In the genomic region with DNA sequence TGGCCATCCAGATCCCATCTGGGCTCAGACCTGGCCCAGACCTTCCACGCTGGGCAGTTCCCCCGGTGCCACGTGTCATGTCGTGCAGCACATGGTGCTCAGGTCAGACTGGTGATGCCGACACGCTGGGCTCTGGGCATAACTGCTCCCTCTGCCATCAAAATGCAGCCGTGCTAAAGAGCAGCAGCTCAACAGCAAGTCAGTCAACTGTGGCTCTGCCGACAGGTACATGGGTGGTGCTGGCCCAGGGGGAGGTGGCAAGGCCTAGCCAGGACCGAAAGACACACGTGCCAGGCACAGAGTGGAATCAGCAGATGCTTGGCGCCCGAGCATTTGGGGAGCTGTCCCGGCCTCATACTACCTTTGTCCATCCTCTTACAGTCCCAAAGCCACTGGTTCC, we compare ENCODE assay signal across 11 cellular contexts. TPM values are rescaled to one million over a fixed set of nuclear protein-coding genes. Genes with fewer than 3 reads are reported as not detected.
DNase-seq lines count a peak whose midpoint lies in the region; TF ChIP-seq lines count a peak whose summit lies in the region.
"Had no signal": no experiment of that assay in that cellular context is flagged by ENCODE, and none has a peak within 500 bp of the region (broad histone marks: within the 10 kb centered on the region; RNA-seq: fewer than 3 reads in every experiment).

No MANE protein-coding gene starts in this region.

- peak overlapping the region; percentile 9 for H3K4me3 Mint-ChIP-seq in activated CD4-positive, alpha-beta memory T cell treated with anti-CD3 and anti-CD28 coated beads, Interleukin-2, amount 10 ng/mL, durations not matched to agents 7 days and 5 days
- H3K4me3 Mint-ChIP-seq in activated CD4-positive, alpha-beta memory T cell treated with anti-CD3 and anti-CD28 coated beads for 36 hours = no peak overlapping the region

- no peak overlapping the region for H2AFZ ChIP-seq in OCI-LY3 (ENCODE audit: low read depth, low read length)

- H4K20me1 ChIP-seq in OCI-LY3 (ENCODE audit: insufficient read depth, low read length) = no peaks in the 10 kb centered on the region

- H3K36me3 Mint-ChIP-seq in activated CD4-positive, alpha-beta memory T cell treated with anti-CD3 and anti-CD28 coated beads, Interleukin-2, amount 10 ng/mL, durations not matched to agents 7 days and 5 days (ENCODE audit: low read depth) = peaks cover 46% of the 10 kb centered on the region
- peaks cover 18% of the 10 kb centered on the region for H3K36me3 Mint-ChIP-seq in activated CD4-positive, alpha-beta memory T cell treated with anti-CD3 and anti-CD28 coated beads for 36 hours

- peak overlapping the region; percentile 36 for H3K27ac Mint-ChIP-seq in activated CD4-positive, alpha-beta memory T cell treated with anti-CD3 and anti-CD28 coated beads, Interleukin-2, amount 10 ng/mL, durations not matched to agents 7 days and 5 days
- no peak overlapping the region for H3K27ac Mint-ChIP-seq in activated CD4-positive, alpha-beta memory T cell treated with anti-CD3 and anti-CD28 coated beads for 36 hours

- H3K27me3 ChIP-seq in OCI-LY3 (ENCODE audit: low read depth, low read length) = no peaks in the 10 kb centered on the region

- H3K4me1 ChIP-seq in OCI-LY3 (ENCODE audit: low read length) = peaks cover 10% of the 10 kb centered on the region

- DNase-seq in activated CD4-positive, alpha-beta memory T cell treated with anti-CD3 and anti-CD28 coated beads, Interleukin-2, amount 10 ng/mL, durations not matched to agents 7 days and 5 days = no peak
- DNase-seq in activated CD4-positive, alpha-beta memory T cell treated with anti-CD3 and anti-CD28 coated beads for 36 hours = no peak
- DNase-seq in fibroblast of the aortic adventitia (ENCODE audit: low read depth) = no peak
- peak; percentile 35 for DNase-seq in posterior vena cava (ENCODE audit: low spot score)
- no peak for DNase-seq in stimulated activated CD4-positive, alpha-beta T cell treated with anti-CD3 and anti-CD28 coated beads, Interleukin-15, amount 100 ng/mL, for 24 hours
- DNase-seq in CD1c-positive myeloid dendritic cell (ENCODE audit: extremely low spot score) = no peak
- no peak for DNase-seq in NCI-H69 (lab: John Stamatoyannopoulos, UW)
- DNase-seq: DMS79, substantia nigra had no signal

- no peak overlapping the region for H3K27ac ChIP-seq in OCI-LY3 (ENCODE audit: low read length)
- H3K27ac ChIP-seq: WERI-Rb-1 had no signal

- peak overlapping the region; percentile 92 for H3K4me2 ChIP-seq in OCI-LY3 (ENCODE audit: low read length)

- no peaks in the 10 kb centered on the region for H3K9me3 Mint-ChIP-seq in activated CD4-positive, alpha-beta memory T cell treated with anti-CD3 and anti-CD28 coated beads, Interleukin-2, amount 10 ng/mL, durations not matched to agents 7 days and 5 days
- H3K9me3 Mint-ChIP-seq in activated CD4-positive, alpha-beta memory T cell treated with anti-CD3 and anti-CD28 coated beads for 36 hours = no peaks in the 10 kb centered on the region

- CTCF ChIA-PET in activated CD4-positive, alpha-beta memory T cell treated with anti-CD3 and anti-CD28 coated beads, Interleukin-2, amount 10 ng/mL, durations not matched to agents 7 days and 5 days (lab: Charles Lee) = interaction anchor here (1.9 to 2.4 kb wide), 3 partner anchors 14 to 175 kb away, joined by 6 to 11 read pairs (median 11); a partner anchor contains a TSS
- CTCF ChIA-PET in activated CD4-positive, alpha-beta memory T cell treated with anti-CD3 and anti-CD28 coated beads for 36 hours (lab: Charles Lee) = interaction anchor here (0.5 to 1.1 kb wide), 2 partner anchors 19 to 56 kb away, joined by 3 read pairs; no protein-coding TSS in a partner anchor

- peaks cover 73% of the 10 kb centered on the region for H3K4me1 Mint-ChIP-seq in activated CD4-positive, alpha-beta memory T cell treated with anti-CD3 and anti-CD28 coated beads, Interleukin-2, amount 10 ng/mL, durations not matched to agents 7 days and 5 days
- H3K4me1 Mint-ChIP-seq in activated CD4-positive, alpha-beta memory T cell treated with anti-CD3 and anti-CD28 coated beads for 36 hours (ENCODE audit: low read depth) = peaks cover 46% of the 10 kb centered on the region

- H3K36me3 ChIP-seq in OCI-LY3 (replicated peaks; ENCODE audit: low read depth, low read length) = peaks cover 20% of the 10 kb centered on the region

- intact Hi-C loops in activated CD4-positive, alpha-beta memory T cell treated with anti-CD3 and anti-CD28 coated beads for 36 hours (cut with micrococcal nuclease) = no loop called here
- intact Hi-C loops in posterior vena cava (cut with DNase I) = no loop called here

- H3K79me2 ChIP-seq in OCI-LY3 (ENCODE audit: low read length) = peaks cover 32% of the 10 kb centered on the region

- POLR2A ChIA-PET in activated CD4-positive, alpha-beta memory T cell treated with anti-CD3 and anti-CD28 coated beads, Interleukin-2, amount 10 ng/mL, durations not matched to agents 7 days and 5 days (lab: Charles Lee) = interaction anchor here (1.5 to 5.9 kb wide), 7 partner anchors 13 to 436 kb away, joined by 5 to 76 read pairs (median 9); a partner anchor contains a TSS
- POLR2A ChIA-PET in activated CD4-positive, alpha-beta memory T cell treated with anti-CD3 and anti-CD28 coated beads for 36 hours (lab: Charles Lee) = interaction anchor here (1.7 kb wide), 1 partner anchor 13 kb away, joined by 7 read pairs; no protein-coding TSS in a partner anchor

- H3K27me3 Mint-ChIP-seq in activated CD4-positive, alpha-beta memory T cell treated with anti-CD3 and anti-CD28 coated beads, Interleukin-2, amount 10 ng/mL, durations not matched to agents 7 days and 5 days = no peaks in the 10 kb centered on the region
- H3K27me3 Mint-ChIP-seq in activated CD4-positive, alpha-beta memory T cell treated with anti-CD3 and anti-CD28 coated beads for 36 hours = no peaks in the 10 kb centered on the region

- H3K9me3 ChIP-seq in OCI-LY3 (ENCODE audit: insufficient read depth, low read length) = no peaks in the 10 kb centered on the region

- no peak overlapping the region for H3K9ac ChIP-seq in OCI-LY3 (ENCODE audit: low read length)

- TF ChIP-seq CTCF in OCI-LY3 (IDR thresholded peaks at IDR 0.05; ENCODE audit: low read depth, low read length) (no peak), fibroblast of the aortic adventitia (IDR thresholded peaks at IDR 0.05; ENCODE audit: insufficient read depth, low read length) (no peak)

- H3K4me3 ChIP-seq in OCI-LY3 (ENCODE audit: low read length) (peak overlapping the region; percentile 97; the same call in 1 of the 2 replicates), fibroblast of the aortic adventitia (ENCODE audit: low read depth, low read length) (peak overlapping the region; percentile 22)

RNA-seq across cellular contexts. Expression of a gene that starts 1.6 kb away (rescaled TPM):
- 10 to 100 TPM; 70.5 to 73.1 TPM for total RNA-seq in activated CD4-positive, alpha-beta memory T cell treated with anti-CD3 and anti-CD28 coated beads, Interleukin-2, amount 10 ng/mL, durations not matched to agents 7 days and 5 days
- 10 to 100 TPM; 52.3 to 56.8 TPM for total RNA-seq in activated CD4-positive, alpha-beta memory T cell treated with anti-CD3 and anti-CD28 coated beads for 36 hours
- 45.5 and 48.7 TPM in 2 replicates for total RNA-seq in fibroblast of the aortic adventitia (ENCODE audit: low replicate concordance)
- total RNA-seq in posterior vena cava = 10 to 100 TPM; 37.3 to 38.1 TPM

RNA-seq across cellular contexts. Expression of a gene that starts 27.5 kb away (rescaled TPM):
- total RNA-seq in activated CD4-positive, alpha-beta memory T cell treated with anti-CD3 and anti-CD28 coated beads, Interleukin-2, amount 10 ng/mL, durations not matched to agents 7 days and 5 days = under 1 TPM; 0.58 to 0.90 TPM
- 1 to 10 TPM; 1.2 to 1.3 TPM for total RNA-seq in activated CD4-positive, alpha-beta memory T cell treated with anti-CD3 and anti-CD28 coated beads for 36 hours
- total RNA-seq in fibroblast of the aortic adventitia (ENCODE audit: low replicate concordance) (0.08 and 0.18 TPM in 2 replicates), posterior vena cava (under 1 TPM; 0.10 to 0.28 TPM)

RNA-seq across cellular contexts. Expression of a gene that starts 39.1 kb away (rescaled TPM):
- total RNA-seq in activated CD4-positive, alpha-beta memory T cell treated with anti-CD3 and anti-CD28 coated beads, Interleukin-2, amount 10 ng/mL, durations not matched to agents 7 days and 5 days = not detected
- total RNA-seq in activated CD4-positive, alpha-beta memory T cell treated with anti-CD3 and anti-CD28 coated beads for 36 hours = not detected
- total RNA-seq in fibroblast of the aortic adventitia (ENCODE audit: low replicate concordance) (0.45 and 2.7 TPM in 2 replicates), posterior vena cava (under 1 TPM in 1 of 2 donors, not detected in 1; 0.14 TPM)

RNA-seq across cellular contexts. Expression of a gene that starts 57.0 kb away (rescaled TPM):
- total RNA-seq in activated CD4-positive, alpha-beta memory T cell treated with anti-CD3 and anti-CD28 coated beads, Interleukin-2, amount 10 ng/mL, durations not matched to agents 7 days and 5 days = 1 to 10 TPM; 8.0 to 8.7 TPM
- total RNA-seq in activated CD4-positive, alpha-beta memory T cell treated with anti-CD3 and anti-CD28 coated beads for 36 hours = 1 to 10 TPM; 6.2 to 8.9 TPM
- total RNA-seq in fibroblast of the aortic adventitia (ENCODE audit: low replicate concordance) (10.5 and 16.8 TPM in 2 replicates), posterior vena cava (10 to 100 TPM; 16.2 to 20.7 TPM)
